Comparison of ENCODE assay signal across 12 cellular contexts in genomic region chr1:169112241-169112640, GRCh38. TPM values are rescaled to one million over a fixed set of nuclear protein-coding genes. Genes with fewer than 3 reads are reported as not detected.
DNase-seq lines count a peak whose midpoint lies in the region; ATAC-seq, FAIRE-seq and TF ChIP-seq lines count a peak whose summit lies in the region.
"Had no signal": no experiment of that assay in that cellular context is flagged by ENCODE, and none has a peak within 500 bp of the region (broad histone marks: within the 10 kb centered on the region; RNA-seq: fewer than 3 reads in every experiment).

No MANE protein-coding gene starts in this region.

- peaks cover 55% of the 10 kb centered on the region for H3K4me1 Mint-ChIP-seq in activated T-helper 1 cell treated with anti-CD3 and anti-CD28 coated beads, Interleukin-12 subunit alpha, Interleukin-12 subunit beta, Interleukin-2, Interleukin-4 antibody, amounts not matched to agents 30 ng/mL and 10 ng/mL and 1 ng/mL, durations not matched to agents 14 hours and 24 hours and 36 hours (ENCODE audit: low read depth)

- H2AFZ ChIP-seq in IMR-90 (replicated peaks; ENCODE audit: low read length, poor library complexity): no peak overlapping the region

- H2AK5ac ChIP-seq in IMR-90 (ENCODE audit: low read depth, low read length): peak overlapping the region; percentile 96

- H2BK120ac ChIP-seq in IMR-90 (ENCODE audit: low read depth, low read length): peak overlapping the region; percentile 87

- DNase-seq in IMR-90 (peak; percentile 34), iris pigment epithelial cell (ENCODE audit: low read depth) (peak; percentile 73), small intestine (peak; percentile 65), Ammon's horn (ENCODE audit: low spot score) (no peak), T-helper 9 cell (no peak)
- DNase-seq in activated T-helper 1 cell treated with anti-CD3 and anti-CD28 coated beads, Interleukin-12 subunit alpha, Interleukin-12 subunit beta, Interleukin-2, Interleukin-4 antibody, amounts not matched to agents 30 ng/mL and 10 ng/mL and 1 ng/mL, durations not matched to agents 14 hours and 24 hours and 36 hours (ENCODE audit: low spot score): no peak
- DNase-seq: aorta; DMS 273 treated with DMSO at 0.1 percent for 48 hours; NCI-H2081; stimulated activated naive B cell treated with anti-CD40 and anti-IgM and Interleukin-4, amounts not matched to agents 10 μg/mL and 1 μg/mL and 100 μg/mL, for 72 hours had no signal

- no peak for FAIRE-seq in small intestine (lab: Jason Lieb, UNC)

- BruUV-seq in IMR-90 (replicated peaks; lab: Mats Ljungman, UMichigan): no TSS peak

- no peaks in the 10 kb centered on the region for H3K9me3 ChIP-seq in IMR-90 (ENCODE audit: control insufficient read depth, insufficient read depth, low read length)
- H3K9me3 ChIP-seq in small intestine (ENCODE audit: control insufficient read depth, low read depth): no peaks in the 10 kb centered on the region

- TF ChIP-seq RAD21 in IMR-90 (IDR thresholded peaks at IDR 0.05; ENCODE audit: low read length): no peak

- peak overlapping the region; percentile 97 for H2BK15ac ChIP-seq in IMR-90 (ENCODE audit: low read depth, low read length)

- peak overlapping the region; percentile 85; the same call in 1 of the 2 replicates for H3K18ac ChIP-seq in IMR-90 (ENCODE audit: low read depth, low read length)

- in situ Hi-C loops in IMR-90 (cut with MboI; ENCODE audit: low sequenced_read_pairs): loop anchor here (10.0 to 25.0 kb wide), 3 partner anchors 373 to 1600 kb away; partner anchors contain the start of genes GPR161 and SLC19A2

- TF ChIP-seq CTCF in IMR-90 (conservative IDR thresholded peaks at IDR 0.05; ENCODE audit: low read depth, low read length): no peak

- no peak overlapping the region for H3K56ac ChIP-seq in IMR-90 (ENCODE audit: extremely low read depth, insufficient read depth, low read length)

- H3K27ac ChIP-seq in IMR-90 (ENCODE audit: insufficient read depth, low read length): peak overlapping the region; percentile 89
- peak overlapping the region; percentile 72 to 85 for H3K27ac ChIP-seq in small intestine (ENCODE audit: low read depth in 1 of 2, low read length in 1 of 2)

- peaks cover 28% of the 10 kb centered on the region for H3K36me3 Mint-ChIP-seq in activated T-helper 1 cell treated with anti-CD3 and anti-CD28 coated beads, Interleukin-12 subunit alpha, Interleukin-12 subunit beta, Interleukin-2, Interleukin-4 antibody, amounts not matched to agents 30 ng/mL and 10 ng/mL and 1 ng/mL, durations not matched to agents 14 hours and 24 hours and 36 hours (ENCODE audit: low read depth)

- no peak overlapping the region for H2AK9ac ChIP-seq in IMR-90 (replicated peaks; ENCODE audit: low read depth, low read length, poor library complexity)

- POLR2A ChIA-PET in IMR-90 (lab: Charles Lee; ENCODE audit: unreplicated experiment): interaction anchor here (2.0 kb wide), 1 partner anchor 8 kb away, joined by 5 read pairs; no protein-coding TSS in a partner anchor

- no peak overlapping the region for H3K4me2 ChIP-seq in IMR-90 (ENCODE audit: low read depth, low read length)

- H4K91ac ChIP-seq in IMR-90 (ENCODE audit: insufficient read depth, low read depth, low read length): peak overlapping the region; percentile 79

- peaks cover 22 to 75% of the 10 kb centered on the region in 2 experiments for H3K79me1 ChIP-seq in IMR-90 (ENCODE audit: low read depth in 1 of 2, low read length in 2 of 2)

- H3K4ac ChIP-seq in IMR-90 (ENCODE audit: low read depth, low read length): peak overlapping the region; percentile 93

- no peak overlapping the region for H3K4me3 Mint-ChIP-seq in activated T-helper 1 cell treated with anti-CD3 and anti-CD28 coated beads, Interleukin-12 subunit alpha, Interleukin-12 subunit beta, Interleukin-2, Interleukin-4 antibody, amounts not matched to agents 30 ng/mL and 10 ng/mL and 1 ng/mL, durations not matched to agents 14 hours and 24 hours and 36 hours
- H3K4me3 Mint-ChIP-seq: stimulated activated naive B cell treated with anti-CD40 and anti-IgM and Interleukin-4, amounts not matched to agents 10 μg/mL and 1 μg/mL and 100 μg/mL, for 72 hours had no signal

- H3K27ac Mint-ChIP-seq in activated T-helper 1 cell treated with anti-CD3 and anti-CD28 coated beads, Interleukin-12 subunit alpha, Interleukin-12 subunit beta, Interleukin-2, Interleukin-4 antibody, amounts not matched to agents 30 ng/mL and 10 ng/mL and 1 ng/mL, durations not matched to agents 14 hours and 24 hours and 36 hours: peak overlapping the region; percentile 4
- H3K27ac Mint-ChIP-seq: stimulated activated naive B cell treated with anti-CD40 and anti-IgM and Interleukin-4, amounts not matched to agents 10 μg/mL and 1 μg/mL and 100 μg/mL, for 72 hours had no signal

- 48% methylated on average over 4 of the region's 6 CpGs; no CpG with 5 or more reads in 1 of the 2 experiments for WGBS in IMR-90 (ENCODE audit: extremely low coverage in 2 of 2, insufficient read length in 1 of 2), 2 experiments
- 13 to 51% (median 30%) methylated on average over 6 of the region's 6 CpGs for WGBS in small intestine, 3 donors

- no peaks in the 10 kb centered on the region for H3K9me3 Mint-ChIP-seq in activated T-helper 1 cell treated with anti-CD3 and anti-CD28 coated beads, Interleukin-12 subunit alpha, Interleukin-12 subunit beta, Interleukin-2, Interleukin-4 antibody, amounts not matched to agents 30 ng/mL and 10 ng/mL and 1 ng/mL, durations not matched to agents 14 hours and 24 hours and 36 hours
- H3K9me3 Mint-ChIP-seq: stimulated activated naive B cell treated with anti-CD40 and anti-IgM and Interleukin-4, amounts not matched to agents 10 μg/mL and 1 μg/mL and 100 μg/mL, for 72 hours had no signal

- H3K4me3 ChIP-seq in IMR-90 (ENCODE audit: insufficient read depth, low read depth, low read length) (no peak overlapping the region), small intestine (ENCODE audit: low read depth in 1 of 2, low read length in 2 of 2) (no peak overlapping the region)

- H2BK5ac ChIP-seq in IMR-90 (ENCODE audit: low read depth, low read length, poor library complexity, severe bottlenecking): peak overlapping the region; percentile 88

- ATAC-seq in IMR-90 (ENCODE audit: low read depth) (no peak), GM21515 (IDR thresholded peaks at IDR 0.05; ENCODE audit: unreplicated experiment) (no peak), GM19397 (IDR thresholded peaks at IDR 0.05; ENCODE audit: unreplicated experiment) (no peak)
- ATAC-seq: stimulated activated naive B cell treated with anti-CD40 and anti-IgM and Interleukin-4, amounts not matched to agents 10 μg/mL and 1 μg/mL and 100 μg/mL, for 72 hours had no signal

- H4K5ac ChIP-seq in IMR-90 (ENCODE audit: low read depth, low read length): peak overlapping the region; percentile 89

- dilution Hi-C loops in IMR-90 (cut with HindIII; ENCODE audit: low sequenced_read_pairs, unreplicated experiment): no loop called here

- peak overlapping the region; percentile 78 for H3K14ac ChIP-seq in IMR-90 (replicated peaks; ENCODE audit: low read depth, low read length)

- H4K20me1 ChIP-seq in IMR-90 (ENCODE audit: insufficient read depth, low read length): no peaks in the 10 kb centered on the region

- peak overlapping the region; percentile 94 for H3K23ac ChIP-seq in IMR-90 (ENCODE audit: low read depth, low read length)

- H3K4me1 ChIP-seq in IMR-90 (ENCODE audit: control insufficient read depth, insufficient read depth, low read length): peaks cover 36% of the 10 kb centered on the region
- H3K4me1 ChIP-seq in small intestine (ENCODE audit: control insufficient read depth in 2 of 2, insufficient read depth in 1 of 2, low read depth in 1 of 2, low read length in 1 of 2): peaks cover 0 to 4% of the 10 kb centered on the region in 2 donors

- intact Hi-C loops in IMR-90 (cut with micrococcal nuclease): no loop called here
- intact Hi-C loops in activated T-helper 1 cell treated with anti-CD3 and anti-CD28 coated beads, Interleukin-12 subunit alpha, Interleukin-12 subunit beta, Interleukin-2, Interleukin-4 antibody, amounts not matched to agents 30 ng/mL and 10 ng/mL and 1 ng/mL, durations not matched to agents 14 hours and 24 hours and 36 hours (cut with micrococcal nuclease): no loop called here

- peak overlapping the region; percentile 93 for H2BK20ac ChIP-seq in IMR-90 (ENCODE audit: low read depth, low read length)

- H3K36me3 ChIP-seq in IMR-90 (ENCODE audit: control insufficient read depth, insufficient read depth, low read length): peaks cover 4% of the 10 kb centered on the region; the same call in 1 of the 2 replicates
- H3K36me3 ChIP-seq in small intestine (ENCODE audit: control insufficient read depth in 2 of 2, insufficient read depth in 2 of 2, low read length in 2 of 2): peaks cover 0 to 11% of the 10 kb centered on the region in 2 donors

- no peak for TF ChIP-seq POLR2A in IMR-90 (IDR thresholded peaks at IDR 0.05; ENCODE audit: low read depth, low read length)

- CTCF ChIA-PET in IMR-90 (lab: Yijun Ruan, JAX): interaction anchor here (0.6 to 0.7 kb wide), 3 partner anchors 236 to 322 kb away, joined by 3 to 5 read pairs (median 3); no protein-coding TSS in a partner anchor

- peaks cover 20% of the 10 kb centered on the region for H3K9me1 ChIP-seq in IMR-90 (ENCODE audit: insufficient read depth, low read length)

- H3K27me3 Mint-ChIP-seq in activated T-helper 1 cell treated with anti-CD3 and anti-CD28 coated beads, Interleukin-12 subunit alpha, Interleukin-12 subunit beta, Interleukin-2, Interleukin-4 antibody, amounts not matched to agents 30 ng/mL and 10 ng/mL and 1 ng/mL, durations not matched to agents 14 hours and 24 hours and 36 hours (ENCODE audit: insufficient read depth): no peaks in the 10 kb centered on the region

- H3K9ac ChIP-seq in IMR-90 (ENCODE audit: low read depth, low read length): no peak overlapping the region

- peak overlapping the region; percentile 11 to 88; a peak in 3 of 4 replicates for H4K8ac ChIP-seq in IMR-90 (ENCODE audit: low read depth in 2 of 2, low read length in 2 of 2)

- H3K27me3 ChIP-seq in IMR-90 (ENCODE audit: control insufficient read depth, insufficient read depth, low read length): no peaks in the 10 kb centered on the region
- H3K27me3 ChIP-seq in small intestine (ENCODE audit: control insufficient read depth in 2 of 2, insufficient read depth in 2 of 2, low read length in 2 of 2): no peaks in the 10 kb centered on the region

RNA-seq across cellular contexts. Expression of gene ATP1B1, which starts 5.8 kb away (rescaled TPM):
- total RNA-seq in IMR-90 (2012; rRNA removed): 14.5 and 20.3 TPM in 2 replicates
- polyA plus RNA-seq in IMR-90 (2012; rRNA removed): 22.1 and 24.6 TPM in 2 replicates
- 11.4 and 12.3 TPM in 2 replicates for polyA plus RNA-seq in IMR-90 (2012; cell fraction: cytosol; rRNA removed)
- 3.0 and 8.8 TPM in 2 replicates for polyA plus RNA-seq in IMR-90 (2012; cell fraction: nucleus; rRNA removed; ENCODE audit: low replicate concordance)
- total RNA-seq in activated T-helper 1 cell treated with anti-CD3 and anti-CD28 coated beads, Interleukin-12 subunit alpha, Interleukin-12 subunit beta, Interleukin-2, Interleukin-4 antibody, amounts not matched to agents 30 ng/mL and 10 ng/mL and 1 ng/mL, durations not matched to agents 14 hours and 24 hours and 36 hours: 12.3 TPM in 2 replicates
- 100 to 1,000 TPM; 216 to 240 (median 238) TPM for polyA plus RNA-seq in small intestine

Comparison
In these comparisons a context has a peak if more than half of its experiments do, and no peak if none do; other contexts are left out.
1. DNase-seq: peak in IMR-90 (single experiment), iris pigment epithelial cell (single experiment) and small intestine (single experiment); none in activated T-helper 1 cell treated with anti-CD3 and anti-CD28 coated beads, Interleukin-12 subunit alpha, Interleukin-12 subunit beta, Interleukin-2, Interleukin-4 antibody, amounts not matched to agents 30 ng/mL and 10 ng/mL and 1 ng/mL, durations not matched to agents 14 hours and 24 hours and 36 hours (single experiment), Ammon's horn (single experiment) and T-helper 9 cell (single experiment).